Comparison of ENCODE assay signal across 15 cellular contexts in the genomic region with DNA sequence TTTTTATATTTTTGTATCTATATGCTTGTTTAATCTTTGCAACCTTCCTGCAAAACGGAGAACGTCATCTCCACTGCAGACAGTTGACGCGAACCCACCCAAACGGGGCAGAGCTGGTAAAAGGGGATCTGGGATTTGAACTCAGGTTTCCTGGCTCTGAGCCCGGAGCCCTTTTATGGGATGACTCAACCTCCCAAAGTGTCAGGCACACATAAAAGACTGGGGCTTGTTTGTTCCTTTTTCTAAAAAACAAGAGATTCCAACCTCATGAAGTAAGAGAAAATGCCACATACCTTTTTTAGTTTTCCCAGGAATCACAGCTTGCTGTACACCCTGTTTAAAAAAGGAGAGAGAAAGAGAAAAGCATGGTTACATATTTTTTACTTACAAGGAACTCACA.
A peak's percentile ranks its signal among the peaks of the same experiment; 100 is the strongest.
DNase-seq lines count a peak whose midpoint lies in the region; ATAC-seq and TF ChIP-seq lines count a peak whose summit lies in the region.
"Had no signal": no experiment of that assay in that cellular context is flagged by ENCODE, and none has a peak within 500 bp of the region (broad histone marks: within the 10 kb centered on the region; RNA-seq: fewer than 3 reads in every experiment).

No MANE protein-coding gene starts in this region.

- intact Hi-C loops in activated CD8-positive, alpha-beta T cell treated with anti-CD3 and anti-CD28 coated beads for 36 hours (cut with micrococcal nuclease): loop anchor here (5.0 kb wide), 1 partner anchor 78 kb away; the partner anchor contains the start of gene GADD45B
- intact Hi-C loops in upper lobe of right lung (cut with DNase I): no loop called here

- CTCF ChIA-PET in activated CD8-positive, alpha-beta T cell treated with anti-CD3 and anti-CD28 coated beads, Interleukin-2, amount 10 ng/mL, durations not matched to agents 7 days and 5 days (lab: Charles Lee): interaction anchor here (1.4 to 3.7 kb wide), 2 partner anchors 56 to 78 kb away, joined by 4 to 27 read pairs; partner anchors contain the start of gene GADD45B
- CTCF ChIA-PET in activated CD8-positive, alpha-beta T cell treated with anti-CD3 and anti-CD28 coated beads for 36 hours (lab: Charles Lee): interaction anchor here (0.8 to 1.5 kb wide), 2 partner anchors 44 to 56 kb away, joined by 3 to 5 read pairs; no protein-coding TSS in a partner anchor

- H3K4me3 ChIP-seq in SJSA1 (no peak overlapping the region), upper lobe of right lung (no peak overlapping the region), upper lobe of left lung (no peak overlapping the region)
- H3K4me3 ChIP-seq: SJCRH30 had no signal

- H3K27ac Mint-ChIP-seq in activated CD8-positive, alpha-beta T cell treated with anti-CD3 and anti-CD28 coated beads, Interleukin-2, amount 10 ng/mL, durations not matched to agents 7 days and 5 days: peak overlapping the region; percentile 30
- H3K27ac Mint-ChIP-seq in activated CD8-positive, alpha-beta T cell treated with anti-CD3 and anti-CD28 coated beads for 36 hours: no peak overlapping the region
- H3K27ac Mint-ChIP-seq: activated T-helper 17 cell treated with anti-CD3 and anti-CD28 coated beads, Interleukin-2, amount 50 U/mL, for 72 hours; stimulated activated effector memory CD8-positive, alpha-beta T cell treated with anti-CD3 and anti-CD28 coated beads, Interleukin-12 subunit alpha, Interleukin-12 subunit beta, amount 100 ng/mL, for 72 hours had no signal

- DNase-seq in activated CD8-positive, alpha-beta T cell treated with anti-CD3 and anti-CD28 coated beads, Interleukin-2, amount 10 ng/mL, durations not matched to agents 7 days and 5 days: no peak
- DNase-seq in activated CD8-positive, alpha-beta T cell treated with anti-CD3 and anti-CD28 coated beads for 36 hours: no peak
- DNase-seq in SJSA1 (ENCODE audit: low read depth in 1 of 2, low spot score in 2 of 2) (peak; percentile 85 to 89), islet precursor cell (peak; percentile 72), upper lobe of right lung (no peak), upper lobe of left lung (no peak)
- DNase-seq: cerebellar nuclear complex, kidney glomerular epithelial cell, NCI-H510A treated with DMSO at 0.1 percent for 48 hours, SJCRH30 had no signal

- ATAC-seq in activated CD8-positive, alpha-beta T cell treated with anti-CD3 and anti-CD28 coated beads, Interleukin-2, amount 10 ng/mL, durations not matched to agents 7 days and 5 days: no peak
- no peak for ATAC-seq in activated CD8-positive, alpha-beta T cell treated with anti-CD3 and anti-CD28 coated beads for 36 hours
- ATAC-seq in upper lobe of right lung (no peak), HG02798 (IDR thresholded peaks at IDR 0.05; ENCODE audit: poor library complexity, unreplicated experiment) (no peak), GM21381 (IDR thresholded peaks at IDR 0.05; ENCODE audit: unreplicated experiment) (no peak), upper lobe of left lung (ENCODE audit: low FRiP score in 2 of 2) (no peak)
- ATAC-seq: activated CD4-positive, CD25-positive, alpha-beta regulatory T cell treated with anti-CD3 and anti-CD28 coated beads, Interleukin-2, amount 50 U/mL, for 24 hours; activated T-helper 17 cell treated with anti-CD3 and anti-CD28 coated beads, Interleukin-2, amount 50 U/mL, for 72 hours; stimulated activated effector memory CD8-positive, alpha-beta T cell treated with anti-CD3 and anti-CD28 coated beads, Interleukin-12 subunit alpha, Interleukin-12 subunit beta, amount 100 ng/mL, for 72 hours had no signal

- 61 to 68% methylated on average over 6 of the region's 6 CpGs for whole genome bisulfite sequencing in upper lobe of left lung, 2 donors

- peaks cover 54% of the 10 kb centered on the region for H3K4me1 ChIP-seq in SJSA1 (replicated peaks)
- H3K4me1 ChIP-seq in upper lobe of right lung: peaks cover 12% of the 10 kb centered on the region
- H3K4me1 ChIP-seq in upper lobe of left lung: peaks cover 14 to 29% (median 20%) of the 10 kb centered on the region in 4 donors

- no peaks in the 10 kb centered on the region for H3K36me3 ChIP-seq in SJSA1
- H3K36me3 ChIP-seq in upper lobe of right lung: no peaks in the 10 kb centered on the region
- no peaks in the 10 kb centered on the region for H3K36me3 ChIP-seq in upper lobe of left lung
- H3K36me3 ChIP-seq: SJCRH30 had no signal

- no peak for TF ChIP-seq CTCF in activated CD8-positive, alpha-beta T cell treated with anti-CD3 and anti-CD28 coated beads for 36 hours (IDR thresholded peaks at IDR 0.05)
- TF ChIP-seq CTCF in upper lobe of right lung (IDR thresholded peaks at IDR 0.05) (no peak), upper lobe of left lung (IDR thresholded peaks at IDR 0.05) (no peak)

- H3K27me3 ChIP-seq in SJSA1 (replicated peaks) (no peaks in the 10 kb centered on the region), upper lobe of right lung (no peaks in the 10 kb centered on the region), upper lobe of left lung (no peaks in the 10 kb centered on the region)
- H3K27me3 ChIP-seq: SJCRH30 had no signal

- no peaks in the 10 kb centered on the region for H3K9me3 Mint-ChIP-seq in activated CD8-positive, alpha-beta T cell treated with anti-CD3 and anti-CD28 coated beads, Interleukin-2, amount 10 ng/mL, durations not matched to agents 7 days and 5 days (ENCODE audit: insufficient read depth)
- H3K9me3 Mint-ChIP-seq in activated CD8-positive, alpha-beta T cell treated with anti-CD3 and anti-CD28 coated beads for 36 hours: no peaks in the 10 kb centered on the region
- H3K9me3 Mint-ChIP-seq: activated T-helper 17 cell treated with anti-CD3 and anti-CD28 coated beads, Interleukin-2, amount 50 U/mL, for 72 hours; stimulated activated effector memory CD8-positive, alpha-beta T cell treated with anti-CD3 and anti-CD28 coated beads, Interleukin-12 subunit alpha, Interleukin-12 subunit beta, amount 100 ng/mL, for 72 hours had no signal

- POLR2A ChIA-PET in activated CD8-positive, alpha-beta T cell treated with anti-CD3 and anti-CD28 coated beads, Interleukin-2, amount 10 ng/mL, durations not matched to agents 7 days and 5 days (lab: Charles Lee): interaction anchor here (3.2 kb wide), 1 partner anchor 79 kb away, joined by 16 read pairs; the partner anchor contains the start of gene GADD45B
- POLR2A ChIA-PET in activated CD8-positive, alpha-beta T cell treated with anti-CD3 and anti-CD28 coated beads for 36 hours (lab: Charles Lee): interaction anchor here (3.9 kb wide), 1 partner anchor 78 kb away, joined by 37 read pairs; the partner anchor contains the start of gene GADD45B

- no peaks in the 10 kb centered on the region for H3K27me3 Mint-ChIP-seq in activated CD8-positive, alpha-beta T cell treated with anti-CD3 and anti-CD28 coated beads, Interleukin-2, amount 10 ng/mL, durations not matched to agents 7 days and 5 days (ENCODE audit: low read depth)
- no peaks in the 10 kb centered on the region for H3K27me3 Mint-ChIP-seq in activated CD8-positive, alpha-beta T cell treated with anti-CD3 and anti-CD28 coated beads for 36 hours
- H3K27me3 Mint-ChIP-seq: activated T-helper 17 cell treated with anti-CD3 and anti-CD28 coated beads, Interleukin-2, amount 50 U/mL, for 72 hours had no signal

- no peak for TF ChIP-seq POLR2A in upper lobe of left lung (IDR thresholded peaks at IDR 0.05)

- no peak for TF ChIP-seq EP300 in upper lobe of left lung (IDR thresholded peaks at IDR 0.05)

- H3K27ac ChIP-seq in SJSA1: peak overlapping the region; percentile 95
- H3K27ac ChIP-seq in upper lobe of right lung: peak overlapping the region; percentile 30
- no peak overlapping the region for H3K27ac ChIP-seq in upper lobe of left lung
- H3K27ac ChIP-seq: SJCRH30 had no signal

- peaks cover 68% of the 10 kb centered on the region for H3K4me1 Mint-ChIP-seq in activated CD8-positive, alpha-beta T cell treated with anti-CD3 and anti-CD28 coated beads, Interleukin-2, amount 10 ng/mL, durations not matched to agents 7 days and 5 days (ENCODE audit: low read depth)
- peaks cover 34% of the 10 kb centered on the region for H3K4me1 Mint-ChIP-seq in activated CD8-positive, alpha-beta T cell treated with anti-CD3 and anti-CD28 coated beads for 36 hours (ENCODE audit: low read depth)

- no peak overlapping the region for H3K4me3 Mint-ChIP-seq in activated CD8-positive, alpha-beta T cell treated with anti-CD3 and anti-CD28 coated beads, Interleukin-2, amount 10 ng/mL, durations not matched to agents 7 days and 5 days
- H3K4me3 Mint-ChIP-seq in activated CD8-positive, alpha-beta T cell treated with anti-CD3 and anti-CD28 coated beads for 36 hours: no peak overlapping the region
- H3K4me3 Mint-ChIP-seq: activated T-helper 17 cell treated with anti-CD3 and anti-CD28 coated beads, Interleukin-2, amount 50 U/mL, for 72 hours; stimulated activated effector memory CD8-positive, alpha-beta T cell treated with anti-CD3 and anti-CD28 coated beads, Interleukin-12 subunit alpha, Interleukin-12 subunit beta, amount 100 ng/mL, for 72 hours had no signal

- H3K36me3 Mint-ChIP-seq in activated CD8-positive, alpha-beta T cell treated with anti-CD3 and anti-CD28 coated beads, Interleukin-2, amount 10 ng/mL, durations not matched to agents 7 days and 5 days (ENCODE audit: low read depth): no peaks in the 10 kb centered on the region
- no peaks in the 10 kb centered on the region for H3K36me3 Mint-ChIP-seq in activated CD8-positive, alpha-beta T cell treated with anti-CD3 and anti-CD28 coated beads for 36 hours (ENCODE audit: low read depth)

- no peaks in the 10 kb centered on the region for H3K9me3 ChIP-seq in SJSA1 (replicated peaks)
- no peaks in the 10 kb centered on the region for H3K9me3 ChIP-seq in upper lobe of right lung
- no peaks in the 10 kb centered on the region for H3K9me3 ChIP-seq in upper lobe of left lung
- H3K9me3 ChIP-seq: SJCRH30 had no signal

Comparison
In these comparisons a context has a peak if more than half of its experiments do, and no peak if none do; other contexts are left out.
1. DNase-seq: peak in SJSA1 (2 of 2) and islet precursor cell (single experiment); none in activated CD8-positive, alpha-beta T cell treated with anti-CD3 and anti-CD28 coated beads, Interleukin-2, amount 10 ng/mL, durations not matched to agents 7 days and 5 days (single experiment), activated CD8-positive, alpha-beta T cell treated with anti-CD3 and anti-CD28 coated beads for 36 hours (single experiment), upper lobe of right lung (single experiment) and upper lobe of left lung (0 of 2).
2. H3K27ac ChIP-seq: peak in SJSA1 (single experiment) and upper lobe of right lung (single experiment); none in upper lobe of left lung (0 of 4).